Comparison of ENCODE assay signal across 8 cellular contexts in genomic region chr16:2048116-2048543, GRCh38. TPM values are rescaled to one million over a fixed set of nuclear protein-coding genes. Genes with fewer than 3 reads are reported as not detected.
A peak's percentile ranks its signal among the peaks of the same experiment; 100 is the strongest.
DNase-seq lines count a peak whose midpoint lies in the region; ATAC-seq and TF ChIP-seq lines count a peak whose summit lies in the region.

No MANE protein-coding gene starts in this region.

- peak overlapping the region; percentile 82 for H3K18ac ChIP-seq in trophoblast cell (ENCODE audit: low read length)

- H3K4ac ChIP-seq in trophoblast cell (ENCODE audit: low read depth, low read length): peak overlapping the region; percentile 40

- H3K9me3 ChIP-seq in Peyer's patch (no peaks in the 10 kb centered on the region), trophoblast cell (ENCODE audit: insufficient read depth, low read depth, low read length) (peaks cover 3% of the 10 kb centered on the region)

- peak; percentile 11 for ATAC-seq in GM19438 (IDR thresholded peaks at IDR 0.05; ENCODE audit: low read depth, unreplicated experiment)
- ATAC-seq in GM21717 (IDR thresholded peaks at IDR 0.05; ENCODE audit: unreplicated experiment): no peak
- no peak for ATAC-seq in GM18909 (IDR thresholded peaks at IDR 0.05; ENCODE audit: poor library complexity, unreplicated experiment)

- H2BK5ac ChIP-seq in trophoblast cell (ENCODE audit: low read depth, low read length, poor library complexity): no peak overlapping the region

- H4K12ac ChIP-seq in trophoblast cell (ENCODE audit: low read depth, low read length): peak overlapping the region; percentile 87

- no peak for TF ChIP-seq POLR2A in Peyer's patch (IDR thresholded peaks at IDR 0.05)
- peak; percentile 34 for TF ChIP-seq POLR2A in erythroblast (IDR thresholded peaks at IDR 0.05; ENCODE audit: low read length)

- H3K4me3 ChIP-seq in Peyer's patch: peak overlapping the region; percentile 76 to 93 (median 88)
- peak overlapping the region; percentile 94 for H3K4me3 ChIP-seq in trophoblast cell (ENCODE audit: low read depth, low read length)

- H3K36me3 ChIP-seq in Peyer's patch: peaks cover 0 to 31% (median 0%) of the 10 kb centered on the region in 3 donors
- H3K36me3 ChIP-seq in trophoblast cell (ENCODE audit: control insufficient read depth in 1 of 2, insufficient read depth in 2 of 2, low read length in 2 of 2): peaks cover 21 to 24% of the 10 kb centered on the region in 2 experiments

- H3K23ac ChIP-seq in trophoblast cell (ENCODE audit: low read length): no peak overlapping the region

- H4K91ac ChIP-seq in trophoblast cell (ENCODE audit: low read depth, low read length): peak overlapping the region; percentile 72

- CTCF ChIA-PET in GM10248 (lab: Yijun Ruan, JAX): interaction anchor here (0.7 to 3.3 kb wide), 8 partner anchors 21 to 105 kb away, joined by 3 to 23 read pairs (median 4); partner anchors contain the start of genes NHERF2 and TBL3

- H3K9ac ChIP-seq in trophoblast cell (ENCODE audit: low read length): peak overlapping the region; percentile 88

- no peak overlapping the region for H2AK5ac ChIP-seq in trophoblast cell (ENCODE audit: low read length)

- DNase-seq in Peyer's patch (peak in 1 of 3 donors; percentile 58), erythroblast (lab: John Stamatoyannopoulos, UW) (peak; percentile 67 to 73), trophoblast cell (no peak), GM10248 (ENCODE audit: extremely low spot score) (no peak), A172 (ENCODE audit: low spot score) (no peak)

- peak overlapping the region; percentile 69 for H3K14ac ChIP-seq in trophoblast cell (ENCODE audit: low read length)

- H3K27ac ChIP-seq in Peyer's patch (peak overlapping the region; percentile 55 to 77 (median 73)), trophoblast cell (ENCODE audit: low read depth, low read length) (no peak overlapping the region)

- peak overlapping the region; percentile 69 for H2AFZ ChIP-seq in trophoblast cell (ENCODE audit: insufficient read depth, low read length, poor library complexity)

- H3K4me1 ChIP-seq in Peyer's patch (peaks cover 7 to 37% (median 11%) of the 10 kb centered on the region in 4 donors), trophoblast cell (ENCODE audit: control insufficient read depth in 1 of 2, insufficient read depth in 2 of 2, low read length in 2 of 2) (peaks cover 11% of the 10 kb centered on the region in 2 experiments)

- peak overlapping the region; percentile 90 for H4K8ac ChIP-seq in trophoblast cell (ENCODE audit: low read depth, low read length)

- no CpG with 5 or more reads among the region's 30 CpGs for WGBS in trophoblast cell (ENCODE audit: extremely low coverage, insufficient coverage, insufficient read length)

- H3K79me1 ChIP-seq in trophoblast cell (ENCODE audit: low read length): peaks cover 3% of the 10 kb centered on the region

- H3K27me3 ChIP-seq in Peyer's patch (no peaks in the 10 kb centered on the region), trophoblast cell (ENCODE audit: insufficient read depth, low read length) (no peaks in the 10 kb centered on the region)

- H3K79me2 ChIP-seq in trophoblast cell (ENCODE audit: control insufficient read depth, insufficient read depth, low read length, poor library complexity): no peaks in the 10 kb centered on the region

- TF ChIP-seq CTCF in Peyer's patch (IDR thresholded peaks at IDR 0.05) (no peak), GM10248 (IDR thresholded peaks at IDR 0.05; ENCODE audit: control extremely low read depth, extremely low read depth, low read depth, missing control alignments) (no peak)

- no peak overlapping the region for H2BK12ac ChIP-seq in trophoblast cell (ENCODE audit: low read length)

- H2BK120ac ChIP-seq in trophoblast cell (ENCODE audit: insufficient read depth, low read length, poor library complexity): peak overlapping the region; percentile 14

- peak overlapping the region; percentile 98 for H3K4me2 ChIP-seq in trophoblast cell (ENCODE audit: low read length)

- POLR2A ChIA-PET in GM10248 (lab: Yijun Ruan, JAX): interaction anchor here (1.8 kb wide), 1 partner anchor 107 kb away, joined by 12 read pairs; the partner anchor contains the start of gene TRAF7

RNA-seq across cellular contexts. Expression of gene TSC2, which starts 0.3 kb away (rescaled TPM):
- 100 to 1,000 TPM in 3 of 4 donors, 10 to 100 TPM in 1; 98.4 to 220 (median 141) TPM for total RNA-seq in Peyer's patch
- polyA plus RNA-seq in trophoblast cell (2013): 54.5 and 58.8 TPM in 2 replicates
- total RNA-seq in A172 (2014; rRNA removed; shearing (Covaris generic)): 46.3 and 47.7 TPM in 2 replicates

RNA-seq across cellular contexts. Expression of gene NTHL1, which starts 0.5 kb away (rescaled TPM):
- 10 to 100 TPM; 14.9 to 28.8 (median 19.9) TPM for total RNA-seq in Peyer's patch
- polyA plus RNA-seq in trophoblast cell (2013): 9.2 and 10.0 TPM in 2 replicates
- total RNA-seq in A172 (2014; rRNA removed; shearing (Covaris generic)): 67.8 and 77.4 TPM in 2 replicates

RNA-seq across cellular contexts. Expression of gene NHERF2, which starts 21.4 kb away (rescaled TPM):
- total RNA-seq in Peyer's patch: 100 to 1,000 TPM in 1 of 4 donors, 10 to 100 TPM in 3; 21.5 to 104 (median 30.2) TPM
- 21.9 and 22.1 TPM in 2 replicates for polyA plus RNA-seq in trophoblast cell (2013)
- total RNA-seq in A172 (2014; rRNA removed; shearing (Covaris generic)): 124 and 154 TPM in 2 replicates

RNA-seq across cellular contexts. Expression of gene NPW, which starts 28.5 kb away (rescaled TPM):
- total RNA-seq in Peyer's patch: 1 to 10 TPM in 2 of 4 donors, not detected in 2; 2.8 to 9.1 TPM
- polyA plus RNA-seq in trophoblast cell (2013): 0.79 and 0.94 TPM in 2 replicates
- 0.14 TPM in 1 of 2 replicates, not detected in the other for total RNA-seq in A172 (2014; rRNA removed; shearing (Covaris generic))

RNA-seq across cellular contexts. Expression of gene ZNF598, which starts 38.5 kb away (rescaled TPM):
- 10 to 100 TPM; 48.5 to 84.0 (median 51.4) TPM for total RNA-seq in Peyer's patch
- polyA plus RNA-seq in trophoblast cell (2013): 29.9 and 32.0 TPM in 2 replicates
- 23.5 and 26.9 TPM in 2 replicates for total RNA-seq in A172 (2014; rRNA removed; shearing (Covaris generic))

Comparison
In these comparisons a context has a peak if more than half of its experiments do, and no peak if none do; other contexts are left out.
1. DNase-seq: peak in erythroblast (2 of 2); none in trophoblast cell (0 of 2), GM10248 (single experiment) and A172 (single experiment).